8 cellular contexts compared by ENCODE assay signal in the genomic region with DNA sequence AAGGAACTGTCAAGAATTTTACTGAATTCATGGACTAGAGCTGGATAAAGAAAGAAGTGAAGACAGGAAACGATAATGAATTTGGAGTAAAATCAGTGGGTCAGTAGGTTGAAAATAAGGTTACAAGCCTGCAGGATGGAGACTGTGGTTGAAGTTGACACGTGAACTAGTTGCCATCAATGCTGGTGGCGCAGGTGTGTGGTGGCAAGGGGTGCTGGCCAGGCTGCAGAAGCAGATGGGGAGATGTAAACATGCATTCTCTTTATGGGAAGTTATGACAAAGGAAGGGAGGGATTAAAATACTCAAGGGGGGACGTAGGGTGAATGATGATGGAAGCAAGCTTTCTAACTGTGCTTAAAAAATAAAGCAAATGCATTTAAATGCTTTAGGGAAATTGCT.
"Had no signal": no experiment of that assay in that cellular context is flagged by ENCODE, and none has a peak within 500 bp of the region (broad histone marks: within the 10 kb centered on the region; RNA-seq: fewer than 3 reads in every experiment).

No MANE protein-coding gene starts in this region.

- H3K4me3 ChIP-seq: K562 had no signal

- H3K9me3 Mint-ChIP-seq: IgD-negative memory B cell had no signal

- H3K27ac ChIP-seq: HL-60, KMS-11 had no signal

- DNase-seq: IMR-90, KBM-7, KG1 had no signal

- H3K36me3 Mint-ChIP-seq: IgD-negative memory B cell had no signal

- ATAC-seq: HepG2, K562 had no signal

- H3K4me2 ChIP-seq: KMS-11 had no signal

- H3K4me1 Mint-ChIP-seq: IgD-negative memory B cell had no signal

- H3K4me3 Mint-ChIP-seq: IgD-negative memory B cell had no signal

- H3K27ac Mint-ChIP-seq: IgD-negative memory B cell had no signal
